In the genomic region with DNA sequence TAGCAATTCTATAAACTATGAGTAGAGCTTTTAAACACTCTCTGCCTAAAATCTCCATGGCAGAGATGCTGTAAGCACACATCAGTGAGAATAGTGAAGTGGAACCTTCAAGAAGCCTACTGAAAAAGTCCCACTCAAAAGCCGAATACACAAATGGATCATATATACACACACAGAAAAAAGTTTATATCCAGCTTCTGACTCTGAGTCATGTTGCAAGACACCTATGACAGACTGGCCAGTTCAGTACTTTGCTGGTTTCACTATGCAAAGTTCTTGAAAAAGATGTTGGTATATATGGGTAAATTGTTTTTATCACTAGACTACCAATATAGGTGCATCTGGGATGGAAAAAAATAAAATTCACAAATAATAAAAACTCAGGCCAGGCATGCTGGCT, we compare ENCODE assay signal across 20 cellular contexts.
DNase-seq lines count a peak whose midpoint lies in the region; ATAC-seq and TF ChIP-seq lines count a peak whose summit lies in the region.
"Had no signal": no experiment of that assay in that cellular context is flagged by ENCODE, and none has a peak within 500 bp of the region (broad histone marks: within the 10 kb centered on the region; RNA-seq: fewer than 3 reads in every experiment).

No MANE protein-coding gene starts in this region.

- CTCF ChIA-PET in CD4-positive, alpha-beta memory T cell (lab: Charles Lee; ENCODE audit: partially characterized antibody): no interaction called here

- DNase-seq in CD4-positive, alpha-beta memory T cell: no peak
- DNase-seq in KBM-7 (no peak), NCI-H1694 treated with DMSO at 0.1 percent for 48 hours (lab: John Stamatoyannopoulos, UW) (no peak), left colon (no peak)
- DNase-seq: ACHN, aorta, DND-41, hippocampal formation, kidney, mesenchymal stem cell, MG63, NCI-H1930, NCI-H524 treated with DMSO at 0.1 percent for 48 hours, SHP77 treated with DMSO at 0.1 percent for 48 hours, T-helper 17 cell had no signal

- no peak overlapping the region for H3K27ac ChIP-seq in CD4-positive, alpha-beta memory T cell (ENCODE audit: low read depth, low read length)

- POLR2A ChIA-PET in CD4-positive, alpha-beta memory T cell (lab: Charles Lee; ENCODE audit: partially characterized antibody): no interaction called here

- peak; percentile 69 for ATAC-seq in GM18505 (IDR thresholded peaks at IDR 0.05; ENCODE audit: unreplicated experiment)
- peak; percentile 70 for ATAC-seq in GM19463 (IDR thresholded peaks at IDR 0.05; ENCODE audit: unreplicated experiment)
- ATAC-seq in HG02870 (IDR thresholded peaks at IDR 0.05; ENCODE audit: unreplicated experiment): peak; percentile 86
- peak; percentile 95 for ATAC-seq in HG03469 (IDR thresholded peaks at IDR 0.05; ENCODE audit: unreplicated experiment)
- no peak for ATAC-seq in left colon
- ATAC-seq: T-helper 17 cell had no signal

- H3K27me3 ChIP-seq in CD4-positive, alpha-beta memory T cell (ENCODE audit: insufficient read depth, low read length): peaks cover 8% of the 10 kb centered on the region
- H3K27me3 ChIP-seq: MG63 had no signal

- H3K36me3 ChIP-seq in CD4-positive, alpha-beta memory T cell (ENCODE audit: insufficient read depth, low read length): no peaks in the 10 kb centered on the region
- H3K36me3 ChIP-seq: MG63 had no signal

- no peak overlapping the region for H3K4me3 Mint-ChIP-seq in CD4-positive, alpha-beta memory T cell
- H3K4me3 Mint-ChIP-seq: nephron, T-helper 17 cell had no signal

- H3K9me3 ChIP-seq in CD4-positive, alpha-beta memory T cell (ENCODE audit: control insufficient read depth in 1 of 2, low read length in 2 of 2): no peaks in the 10 kb centered on the region
- H3K9me3 ChIP-seq: MG63 had no signal

- in situ Hi-C loops in KBM-7 (cut with MboI; ENCODE audit: low pct_unique_long_range_greater_than_20kb, low sequenced_read_pairs): no loop called here

- TF ChIP-seq POLR2A in GM18505 (IDR thresholded peaks at IDR 0.05; ENCODE audit: borderline replicate concordance, extremely low read depth, insufficient read depth, insufficient read length): no peak

- no peaks in the 10 kb centered on the region for H3K36me3 Mint-ChIP-seq in CD4-positive, alpha-beta memory T cell

- no peak overlapping the region for H3K4me3 ChIP-seq in CD4-positive, alpha-beta memory T cell (ENCODE audit: low read length in 2 of 2)
- H3K4me3 ChIP-seq: MG63 had no signal

- H3K27ac Mint-ChIP-seq in CD4-positive, alpha-beta memory T cell: no peak overlapping the region
- H3K27ac Mint-ChIP-seq: nephron, T-helper 17 cell had no signal

- H3K4me1 ChIP-seq in CD4-positive, alpha-beta memory T cell (ENCODE audit: insufficient read depth, low read length): no peaks in the 10 kb centered on the region

- intact Hi-C loops in CD4-positive, alpha-beta memory T cell (cut with micrococcal nuclease): no loop called here
- intact Hi-C loops in left colon (cut with DNase I, micrococcal nuclease): no loop called here

- H3K27me3 Mint-ChIP-seq in CD4-positive, alpha-beta memory T cell: peaks cover 14 to 25% of the 10 kb centered on the region in 2 donors

- H3K9me3 Mint-ChIP-seq in CD4-positive, alpha-beta memory T cell: no peaks in the 10 kb centered on the region
- H3K9me3 Mint-ChIP-seq: nephron had no signal

- no peaks in the 10 kb centered on the region for H3K4me1 Mint-ChIP-seq in CD4-positive, alpha-beta memory T cell
